ENCODE assay signal across 10 cellular contexts in the genomic region with DNA sequence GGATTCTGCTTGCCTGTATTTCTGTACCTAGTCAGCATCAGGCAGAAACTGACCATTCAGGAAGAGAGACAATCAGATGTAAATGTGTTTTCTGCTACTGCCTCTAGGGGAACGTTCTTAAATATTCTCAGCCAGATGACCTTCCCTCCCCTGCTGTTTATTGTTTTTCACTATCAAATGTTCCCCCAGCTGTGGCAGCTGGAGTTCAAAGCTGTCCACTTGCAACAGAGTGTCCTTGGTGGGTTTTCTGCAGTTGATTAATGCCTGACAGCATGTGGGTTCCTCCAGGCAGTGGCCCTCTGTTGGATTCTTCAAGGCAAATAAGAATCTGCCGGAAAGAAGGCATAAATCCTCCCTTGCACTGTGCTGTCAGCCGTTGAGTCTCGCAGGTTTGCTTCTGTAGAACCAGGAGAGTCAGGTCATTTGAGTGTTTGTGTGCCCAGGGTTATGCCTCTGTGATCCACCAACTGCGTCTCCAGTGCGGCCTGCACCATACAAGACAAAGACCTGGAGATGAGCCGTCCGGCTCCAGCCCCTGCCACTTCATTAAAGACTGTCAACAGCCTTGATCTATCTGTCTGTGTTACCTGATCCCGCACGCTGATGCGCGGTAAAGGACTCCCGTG.
DNase-seq lines count a peak whose midpoint lies in the region; ATAC-seq and TF ChIP-seq lines count a peak whose summit lies in the region.
"Had no signal": no experiment of that assay in that cellular context is flagged by ENCODE, and none has a peak within 500 bp of the region (broad histone marks: within the 10 kb centered on the region; RNA-seq: fewer than 3 reads in every experiment).

No MANE protein-coding gene starts in this region.

- no peaks in the 10 kb centered on the region for H3K9me3 ChIP-seq in mesenchymal stem cell (ENCODE audit: control insufficient read depth, low read length)

- no peak overlapping the region for H2BK15ac ChIP-seq in mesenchymal stem cell (ENCODE audit: low read depth, poor library complexity, severe bottlenecking)

- H3K27ac ChIP-seq in mesenchymal stem cell (ENCODE audit: low read length, poor library complexity, severe bottlenecking): peak overlapping the region; percentile 9

- no peak overlapping the region for H2BK120ac ChIP-seq in mesenchymal stem cell (ENCODE audit: low read depth, low read length)

- no peak overlapping the region for H3K4ac ChIP-seq in mesenchymal stem cell (ENCODE audit: low read depth in 1 of 2, low read length in 2 of 2)

- no peak overlapping the region for H3K18ac ChIP-seq in mesenchymal stem cell (ENCODE audit: low read depth in 1 of 2, low read length in 2 of 2)

- peaks cover 2% of the 10 kb centered on the region for H3K27me3 Mint-ChIP-seq in endothelial cell (ENCODE audit: unreplicated experiment)
- H3K27me3 Mint-ChIP-seq in activated T-helper 17 cell treated with anti-CD3 and anti-CD28 coated beads, Interleukin-2, amount 50 U/mL, for 72 hours: no peaks in the 10 kb centered on the region

- WGBS in mesenchymal stem cell: 65% methylated on average over 13 of the region's 13 CpGs

- H3K14ac ChIP-seq in mesenchymal stem cell (ENCODE audit: low read length in 2 of 2): no peak overlapping the region

- no peak overlapping the region for H4K91ac ChIP-seq in mesenchymal stem cell (ENCODE audit: low read length)

- H3K4me3 Mint-ChIP-seq in endothelial cell (ENCODE audit: unreplicated experiment): no peak overlapping the region
- no peak overlapping the region for H3K4me3 Mint-ChIP-seq in activated T-helper 17 cell treated with anti-CD3 and anti-CD28 coated beads, Interleukin-2, amount 50 U/mL, for 72 hours

- H2BK5ac ChIP-seq in mesenchymal stem cell (ENCODE audit: low read depth, low read length, poor library complexity, severe bottlenecking): no peak overlapping the region

- H3K9ac ChIP-seq in mesenchymal stem cell (ENCODE audit: low read length): no peak overlapping the region

- no peak overlapping the region for H3K4me2 ChIP-seq in mesenchymal stem cell (ENCODE audit: low read length, poor library complexity, severe bottlenecking)

- no peaks in the 10 kb centered on the region for H3K36me3 ChIP-seq in mesenchymal stem cell (ENCODE audit: control insufficient read depth in 1 of 2, insufficient read depth in 2 of 2, low read depth in 1 of 2, low read length in 2 of 2)

- H3K27ac Mint-ChIP-seq in endothelial cell (ENCODE audit: unreplicated experiment): no peak overlapping the region
- H3K27ac Mint-ChIP-seq in activated T-helper 17 cell treated with anti-CD3 and anti-CD28 coated beads, Interleukin-2, amount 50 U/mL, for 72 hours: no peak overlapping the region

- H3K4me1 ChIP-seq in mesenchymal stem cell (ENCODE audit: control insufficient read depth, insufficient read depth, low read depth, low read length): peaks cover 42% of the 10 kb centered on the region

- H3K4me3 ChIP-seq in mesenchymal stem cell (ENCODE audit: insufficient read depth in 1 of 2, low read depth in 1 of 2, low read length in 2 of 2): no peak overlapping the region
- H3K4me3 ChIP-seq: dorsolateral prefrontal cortex had no signal

- no peak overlapping the region for H2BK12ac ChIP-seq in mesenchymal stem cell (ENCODE audit: low read length in 2 of 2)

- no peaks in the 10 kb centered on the region for H3K79me1 ChIP-seq in mesenchymal stem cell (replicated peaks; ENCODE audit: low read length, poor library complexity, severe bottlenecking)

- DNase-seq in DMS153 treated with DMSO at 0.1 percent for 48 hours (lab: John Stamatoyannopoulos, UW; ENCODE audit: unreplicated experiment) (peak; percentile 37), SW480 (ENCODE audit: low spot score) (peak; percentile 10), mesenchymal stem cell (peak; percentile 41), endothelial cell (ENCODE audit: low spot score) (no peak)
- DNase-seq: dorsolateral prefrontal cortex, nucleus accumbens had no signal

- TF ChIP-seq CTCF in endothelial cell (IDR thresholded peaks at IDR 0.05; ENCODE audit: unreplicated experiment): no peak

- H3K36me3 Mint-ChIP-seq in endothelial cell (ENCODE audit: low read depth, unreplicated experiment): no peaks in the 10 kb centered on the region
- H3K36me3 Mint-ChIP-seq in activated T-helper 17 cell treated with anti-CD3 and anti-CD28 coated beads, Interleukin-2, amount 50 U/mL, for 72 hours (ENCODE audit: low read depth): no peaks in the 10 kb centered on the region

- H3K27me3 ChIP-seq in mesenchymal stem cell (ENCODE audit: control insufficient read depth in 1 of 2, insufficient read depth in 1 of 2, low read length in 2 of 2): peaks cover 0 to 39% of the 10 kb centered on the region in 2 experiments
- H3K27me3 ChIP-seq: dorsolateral prefrontal cortex had no signal

- no peak overlapping the region for H3K23ac ChIP-seq in mesenchymal stem cell (ENCODE audit: low read length in 2 of 2)

- peak; percentile 42 for ATAC-seq in HG02798 (IDR thresholded peaks at IDR 0.05; ENCODE audit: poor library complexity, unreplicated experiment)
- no peak for ATAC-seq in HG03571 (IDR thresholded peaks at IDR 0.05; ENCODE audit: unreplicated experiment)
- ATAC-seq in activated T-helper 17 cell treated with anti-CD3 and anti-CD28 coated beads, Interleukin-2, amount 50 U/mL, for 72 hours (replicated peaks): no peak
- ATAC-seq in GM21737 (IDR thresholded peaks at IDR 0.05; ENCODE audit: unreplicated experiment): no peak

- no peaks in the 10 kb centered on the region for H3K9me3 Mint-ChIP-seq in endothelial cell (ENCODE audit: unreplicated experiment)
- H3K9me3 Mint-ChIP-seq in activated T-helper 17 cell treated with anti-CD3 and anti-CD28 coated beads, Interleukin-2, amount 50 U/mL, for 72 hours: no peaks in the 10 kb centered on the region

- H2AK5ac ChIP-seq in mesenchymal stem cell (ENCODE audit: low read length, severe bottlenecking): peak overlapping the region; percentile 11

- no peak overlapping the region for H4K8ac ChIP-seq in mesenchymal stem cell (ENCODE audit: low read length)

- peaks cover 42% of the 10 kb centered on the region for H3K4me1 Mint-ChIP-seq in endothelial cell (ENCODE audit: unreplicated experiment)
- H3K4me1 Mint-ChIP-seq in activated T-helper 17 cell treated with anti-CD3 and anti-CD28 coated beads, Interleukin-2, amount 50 U/mL, for 72 hours: peaks cover 7% of the 10 kb centered on the region

- H2AFZ ChIP-seq in mesenchymal stem cell (ENCODE audit: low read depth, low read length): no peak overlapping the region
